Comparison of ENCODE assay signal across 1 cellular context in genomic region chr14:61342486-61342885, GRCh38.
A peak's percentile ranks its signal among the peaks of the same experiment; 100 is the strongest.
TF ChIP-seq lines count a peak whose summit lies in the region.

No MANE protein-coding gene starts in this region.

TF ChIP-seq in GM12878, 131 proteins besides CTCF, POLR2A, EP300 and RAD21 (continued from another document and continues in another):
- TF ChIP-seq MLLT1 (IDR thresholded peaks at IDR 0.05) (peak; percentile 19; the same call in 1 of the 2 replicates), SMARCA5 (IDR thresholded peaks at IDR 0.05) (no peak), TAF1 (IDR thresholded peaks at IDR 0.05; ENCODE audit: borderline replicate concordance, low read depth, low read length) (no peak), HDAC6 (IDR thresholded peaks at IDR 0.05; ENCODE audit: unreplicated experiment) (no peak), ZZZ3 (IDR thresholded peaks at IDR 0.05; ENCODE audit: control insufficient read depth, insufficient read length, low read depth) (no peak), ASH2L (IDR thresholded peaks at IDR 0.05; ENCODE audit: borderline replicate concordance, low read depth) (no peak), SUPT20H (IDR thresholded peaks at IDR 0.05; ENCODE audit: borderline replicate concordance, control insufficient read depth, low read depth, low read length) (no peak), RBBP5 (conservative IDR thresholded peaks at IDR 0.05) (no peak), RELB (IDR thresholded peaks at IDR 0.05; ENCODE audit: low read depth) (peak; percentile 37; the same call in 1 of the 2 replicates), MTA2 (IDR thresholded peaks at IDR 0.05; ENCODE audit: low read depth) (peak; percentile 53; the same call in 1 of the 2 replicates), PKNOX1 (IDR thresholded peaks at IDR 0.05) (no peak), CREM (IDR thresholded peaks at IDR 0.05; ENCODE audit: low read depth) (0 out of 2 replicates have a peak, but pooled peaks have one; percentile 8), HDAC2 (IDR thresholded peaks at IDR 0.05) (no peak), ZNF384 (IDR thresholded peaks at IDR 0.05; ENCODE audit: borderline replicate concordance, low read depth, low read length) (no peak), DPF2 (IDR thresholded peaks at IDR 0.05) (peak; percentile 47; the same call in 1 of the 2 replicates), E2F4 (IDR thresholded peaks at IDR 0.05; ENCODE audit: low read depth, low read length) (no peak), ZBTB33 (IDR thresholded peaks at IDR 0.05) (no peak), HSF1 (IDR thresholded peaks at IDR 0.05; ENCODE audit: low read depth, low read length) (no peak), IKZF1 (conservative IDR thresholded peaks at IDR 0.05) (peak; percentile 77), ZNF592 (IDR thresholded peaks at IDR 0.05) (no peak), JUNB (IDR thresholded peaks at IDR 0.05) (no peak), NR2F1 (conservative IDR thresholded peaks at IDR 0.05) (peak; percentile 59), IRF5 (IDR thresholded peaks at IDR 0.05; ENCODE audit: borderline replicate concordance) (no peak), TCF12 (IDR thresholded peaks at IDR 0.05; ENCODE audit: low read depth, low read length) (no peak), KLF5 (IDR thresholded peaks at IDR 0.05; ENCODE audit: partially characterized antibody) (no peak), EGR1 (IDR thresholded peaks at IDR 0.05; ENCODE audit: borderline replicate concordance in 1 of 2, low read depth in 2 of 2, low read length in 2 of 2) (0 out of 3 replicates have a peak, but pooled peaks of 1 of the 2 experiments have one; percentile 9), SMAD1 (IDR thresholded peaks at IDR 0.05; ENCODE audit: low read depth, partially characterized antibody) (no peak), SIN3A (IDR thresholded peaks at IDR 0.05; ENCODE audit: low read depth, low read length) (no peak), BCL3 (IDR thresholded peaks at IDR 0.05; ENCODE audit: borderline replicate concordance, insufficient read depth, low read depth, low read length, poor library complexity, severe bottlenecking) (no peak), JUND (IDR thresholded peaks at IDR 0.05; ENCODE audit: low read depth, low read length) (no peak), GATAD2B (conservative IDR thresholded peaks at IDR 0.05; ENCODE audit: low read depth) (0 out of 2 replicates have a peak, but pooled peaks have one; percentile 54), USF1 (IDR thresholded peaks at IDR 0.05; ENCODE audit: borderline replicate concordance, extremely low read length, insufficient read depth, low read depth, low read length) (no peak), E2F8 (IDR thresholded peaks at IDR 0.05; ENCODE audit: low read depth, partially characterized antibody) (no peak)
